32 cellular contexts compared by ENCODE assay signal in genomic region chr2:108941767-108942166, GRCh38. TPM values are rescaled to one million over a fixed set of nuclear protein-coding genes. Genes with fewer than 3 reads are reported as not detected.
"Had no signal": no experiment of that assay in that cellular context is flagged by ENCODE, and none has a peak within 500 bp of the region (broad histone marks: within the 10 kb centered on the region; RNA-seq: fewer than 3 reads in every experiment).

No MANE protein-coding gene starts in this region.

- H3K4me1 ChIP-seq: SJCRH30 had no signal

- H3K27ac Mint-ChIP-seq: activated CD8-positive, alpha-beta T cell treated with anti-CD3 and anti-CD28 coated beads, Interleukin-2, amount 10 ng/mL, durations not matched to agents 7 days and 5 days; activated naive CD4-positive, alpha-beta T cell treated with anti-CD3 and anti-CD28 coated beads for 36 hours; activated naive CD4-positive, alpha-beta T cell treated with anti-CD3 and anti-CD28 coated beads, Interleukin-2, amount 50 U/mL, for 72 hours had no signal

- H3K27me3 ChIP-seq: SJCRH30 had no signal

- H3K4me3 Mint-ChIP-seq: activated CD8-positive, alpha-beta T cell treated with anti-CD3 and anti-CD28 coated beads, Interleukin-2, amount 10 ng/mL, durations not matched to agents 7 days and 5 days; activated naive CD4-positive, alpha-beta T cell treated with anti-CD3 and anti-CD28 coated beads for 36 hours had no signal

- H3K27ac ChIP-seq: brain microvascular endothelial cell, SJCRH30, SK-N-MC had no signal

- DNase-seq: activated CD4-positive, alpha-beta T cell treated with anti-CD3 and anti-CD28 coated beads for 1 hour; activated CD4-positive, alpha-beta T cell treated with anti-CD3 and anti-CD28 coated beads for 48 hours; activated CD4-positive, alpha-beta T cell treated with anti-CD3 and anti-CD28 coated beads, Interleukin-2, amount 50 U/mL, for 4 hours; activated CD4-positive, CD25-positive, alpha-beta regulatory T cell; activated CD8-positive, alpha-beta T cell treated with anti-CD3 and anti-CD28 coated beads, Interleukin-2, amount 10 ng/mL, durations not matched to agents 7 days and 5 days; activated gamma-delta T cell treated with Interleukin-2 at 50 U/mL for 16 hours; activated naive CD4-positive, alpha-beta T cell treated with anti-CD3 and anti-CD28 coated beads for 36 hours; activated T-cell treated with anti-CD3 and anti-CD28 coated beads, Interleukin-2, amount 50 U/mL, for 48 hours; amniotic stem cell; brain microvascular endothelial cell; central memory CD4-positive, alpha-beta T cell; Karpas-422; KBM-7; NCI-H1105; NCI-H1417 treated with DMSO at 0.1 percent for 48 hours; NCI-H187 treated with DMSO at 0.1 percent for 48 hours; NCI-H2081; NCI-H2171 treated with DMSO at 0.1 percent for 48 hours; NCI-H2227 treated with DMSO at 0.1 percent for 48 hours; NCI-H446 treated with DMSO at 0.1 percent for 48 hours; NCI-H524; NCI-H69; SHP77; SJCRH30; T1000; WERI-Rb-1 had no signal

- H3K4me3 ChIP-seq: SJCRH30, SK-N-MC had no signal

- ATAC-seq: activated CD8-positive, alpha-beta T cell treated with anti-CD3 and anti-CD28 coated beads, Interleukin-2, amount 10 ng/mL, durations not matched to agents 7 days and 5 days; activated naive CD4-positive, alpha-beta T cell treated with anti-CD3 and anti-CD28 coated beads, Interleukin-2, amount 50 U/mL, for 72 hours; Panc1 had no signal

- H3K36me3 ChIP-seq: brain microvascular endothelial cell, SJCRH30, WERI-Rb-1 had no signal

RNA-seq across cellular contexts. Expression of gene EDAR, which starts 47.3 kb away (rescaled TPM):
- total RNA-seq: activated CD8-positive, alpha-beta T cell treated with anti-CD3 and anti-CD28 coated beads, Interleukin-2, amount 10 ng/mL, durations not matched to agents 7 days and 5 days; aorta; RPMI7951; SJCRH30; T-helper 2 cell treated with Interferon-gamma antibody and Interleukin-4, amounts not matched to agents 100 ng/mL and 5 ng/mL, for 36 hours had no signal
- polyA plus RNA-seq: aorta had no signal
